In genomic region chr7:77420438-77420837, GRCh38 we compare ENCODE assay signal across 27 cellular contexts.
"Had no signal": no experiment of that assay in that cellular context is flagged by ENCODE, and none has a peak within 500 bp of the region (broad histone marks: within the 10 kb centered on the region; RNA-seq: fewer than 3 reads in every experiment).

No MANE protein-coding gene starts in this region.

- DNase-seq: activated CD4-positive, alpha-beta T cell treated with anti-CD3 and anti-CD28 coated beads for 36 hours; activated CD4-positive, alpha-beta T cell treated with anti-CD3 and anti-CD28 coated beads, Interleukin-2, amount 10 ng/mL, durations not matched to agents 7 days and 5 days; activated CD4-positive, alpha-beta T cell treated with anti-CD3 and anti-CD28 coated beads, Interleukin-2, amount 50 U/mL, for 48 hours; activated CD8-positive, alpha-beta T cell treated with anti-CD3 and anti-CD28 coated beads, Interleukin-2, amount 10 ng/mL, durations not matched to agents 7 days and 5 days; activated gamma-delta T cell treated with Interleukin-2 at 50 U/mL for 16 hours; activated naive CD4-positive, alpha-beta T cell treated with anti-CD3 and anti-CD28 coated beads for 36 hours; activated T-cell treated with anti-CD3 and anti-CD28 coated beads, Interleukin-2, amount 50 U/mL, for 4 hours; adrenal gland; caudate nucleus; MM.1S; MV-4-11; NCI-H1092; NCI-H1436 treated with DMSO at 0.1 percent for 48 hours; NCI-H1694 treated with DMSO at 0.1 percent for 48 hours; NCI-H2029; NCI-H345; NCI-H526; NCI-H748 treated with DMSO at 0.1 percent for 48 hours; NK-92 treated with Interleukin-12 subunit alpha and Interleukin-12 subunit beta, amount 100 ng/mL, for 24 hours; Right ventricle myocardium superior had no signal

- H3K36me3 Mint-ChIP-seq: activated naive CD4-positive, alpha-beta T cell treated with anti-CD3 and anti-CD28 coated beads, Interleukin-2, amount 50 U/mL, for 72 hours; brain; WTC11 had no signal

- H3K4me3 Mint-ChIP-seq: activated CD4-positive, alpha-beta T cell treated with anti-CD3 and anti-CD28 coated beads for 36 hours; activated CD4-positive, alpha-beta T cell treated with anti-CD3 and anti-CD28 coated beads, Interleukin-2, amount 10 ng/mL, durations not matched to agents 7 days and 5 days; activated CD8-positive, alpha-beta T cell treated with anti-CD3 and anti-CD28 coated beads, Interleukin-2, amount 10 ng/mL, durations not matched to agents 7 days and 5 days; activated naive CD4-positive, alpha-beta T cell treated with anti-CD3 and anti-CD28 coated beads for 36 hours; activated T-cell treated with anti-CD3 and anti-CD28 coated beads, Interleukin-2, amount 50 U/mL, for 4 hours; activated T-helper 1 cell treated with anti-CD3 and anti-CD28 coated beads, Interleukin-12 subunit alpha, Interleukin-12 subunit beta, Interleukin-2, Interleukin-4 antibody, amounts not matched to agents 30 ng/mL and 10 ng/mL and 1 ng/mL, durations not matched to agents 14 hours and 24 hours and 36 hours; brain; T-helper 1 cell treated with Interleukin-12 subunit alpha and Interleukin-12 subunit beta and Interleukin-4 antibody, amounts not matched to agents 30 μg/mL and 1 μg/mL, for 36 hours; T-helper 2 cell treated with Interferon-gamma antibody and Interleukin-4, amounts not matched to agents 5 μg/mL and 100 μg/mL, for 36 hours; WTC11 had no signal

- H3K27ac Mint-ChIP-seq: activated CD4-positive, alpha-beta T cell treated with anti-CD3 and anti-CD28 coated beads for 36 hours; activated CD4-positive, alpha-beta T cell treated with anti-CD3 and anti-CD28 coated beads, Interleukin-2, amount 10 ng/mL, durations not matched to agents 7 days and 5 days; activated CD8-positive, alpha-beta T cell treated with anti-CD3 and anti-CD28 coated beads, Interleukin-2, amount 10 ng/mL, durations not matched to agents 7 days and 5 days; activated naive CD4-positive, alpha-beta T cell treated with anti-CD3 and anti-CD28 coated beads for 36 hours; activated naive CD4-positive, alpha-beta T cell treated with anti-CD3 and anti-CD28 coated beads, Interleukin-2, amount 50 U/mL, for 72 hours; activated T-helper 1 cell treated with anti-CD3 and anti-CD28 coated beads, Interleukin-12 subunit alpha, Interleukin-12 subunit beta, Interleukin-2, Interleukin-4 antibody, amounts not matched to agents 30 ng/mL and 10 ng/mL and 1 ng/mL, durations not matched to agents 14 hours and 24 hours and 36 hours; brain; T-helper 1 cell treated with Interleukin-12 subunit alpha and Interleukin-12 subunit beta and Interleukin-4 antibody, amounts not matched to agents 30 μg/mL and 1 μg/mL, for 36 hours; T-helper 2 cell treated with Interferon-gamma antibody and Interleukin-4, amounts not matched to agents 5 μg/mL and 100 μg/mL, for 36 hours; WTC11 had no signal

- H3K9me3 Mint-ChIP-seq: activated CD4-positive, alpha-beta T cell treated with anti-CD3 and anti-CD28 coated beads, Interleukin-2, amount 10 ng/mL, durations not matched to agents 7 days and 5 days; activated naive CD4-positive, alpha-beta T cell treated with anti-CD3 and anti-CD28 coated beads for 36 hours; activated naive CD4-positive, alpha-beta T cell treated with anti-CD3 and anti-CD28 coated beads, Interleukin-2, amount 50 U/mL, for 72 hours; activated T-cell treated with anti-CD3 and anti-CD28 coated beads, Interleukin-2, amount 50 U/mL, for 4 hours; activated T-helper 1 cell treated with anti-CD3 and anti-CD28 coated beads, Interleukin-12 subunit alpha, Interleukin-12 subunit beta, Interleukin-2, Interleukin-4 antibody, amounts not matched to agents 30 ng/mL and 10 ng/mL and 1 ng/mL, durations not matched to agents 14 hours and 24 hours and 36 hours; T-helper 1 cell treated with Interleukin-12 subunit alpha and Interleukin-12 subunit beta and Interleukin-4 antibody, amounts not matched to agents 30 μg/mL and 1 μg/mL, for 36 hours; T-helper 2 cell treated with Interferon-gamma antibody and Interleukin-4, amounts not matched to agents 5 μg/mL and 100 μg/mL, for 36 hours; WTC11 had no signal

- ATAC-seq: activated CD4-positive, alpha-beta T cell treated with anti-CD3 and anti-CD28 coated beads for 36 hours; activated CD4-positive, CD25-positive, alpha-beta regulatory T cell treated with anti-CD3 and anti-CD28 coated beads, Interleukin-2, amount 50 U/mL, for 24 hours; activated CD8-positive, alpha-beta T cell treated with anti-CD3 and anti-CD28 coated beads, Interleukin-2, amount 10 ng/mL, durations not matched to agents 7 days and 5 days; activated naive CD4-positive, alpha-beta T cell treated with anti-CD3 and anti-CD28 coated beads, Interleukin-2, amount 50 U/mL, for 72 hours; activated T-cell treated with anti-CD3 and anti-CD28 coated beads, Interleukin-2, amount 50 U/mL, for 4 hours; WTC11 had no signal
